13 cellular contexts compared by ENCODE assay signal in genomic region chr1:213103377-213104306, GRCh38. TPM values are rescaled to one million over a fixed set of nuclear protein-coding genes. Genes with fewer than 3 reads are reported as not detected.
DNase-seq lines count a peak whose midpoint lies in the region; ATAC-seq, FAIRE-seq and TF ChIP-seq lines count a peak whose summit lies in the region.
"Had no signal": no experiment of that assay in that cellular context is flagged by ENCODE, and none has a peak within 500 bp of the region (broad histone marks: within the 10 kb centered on the region; RNA-seq: fewer than 3 reads in every experiment).

No MANE protein-coding gene starts in this region.

- intact Hi-C loops in HepG2 (cut with micrococcal nuclease; ENCODE audit: unreplicated experiment) = no loop called here
- intact Hi-C loops in mammary epithelial cell (cut with micrococcal nuclease) = no loop called here

- H3K9me3 ChIP-seq in HEK293 (ENCODE audit: control insufficient read depth, insufficient read depth, low read depth, low read length) = no peaks in the 10 kb centered on the region
- no peaks in the 10 kb centered on the region for H3K9me3 ChIP-seq in HepG2 (ENCODE audit: low read length)
- peaks cover 3% of the 10 kb centered on the region for H3K9me3 ChIP-seq in mammary epithelial cell (replicated peaks; ENCODE audit: insufficient read depth, low read length)
- H3K9me3 ChIP-seq: body of pancreas had no signal

- H3K79me2 ChIP-seq in HepG2 (ENCODE audit: insufficient read depth, low read length) = no peaks in the 10 kb centered on the region
- no peaks in the 10 kb centered on the region for H3K79me2 ChIP-seq in mammary epithelial cell (ENCODE audit: insufficient read depth, low read length)

- H3K4me3 ChIP-seq in GM06990 (replicated peaks; ENCODE audit: low read depth, low read length) = no peak overlapping the region
- no peak overlapping the region for H3K4me3 ChIP-seq in HEK293 (ENCODE audit: low read depth, low read length)
- no peak overlapping the region for H3K4me3 ChIP-seq in HepG2 (replicated peaks in 1 of 3; ENCODE audit: insufficient read depth in 1 of 3, low read depth in 2 of 3, low read length in 3 of 3)
- H3K4me3 ChIP-seq in mammary epithelial cell (replicated peaks in 1 of 3; ENCODE audit: insufficient read depth in 1 of 3, low read depth in 2 of 3, low read length in 3 of 3) = no peak overlapping the region
- H3K4me3 ChIP-seq: body of pancreas had no signal

- DNase-seq in GM06990 (ENCODE audit: extremely low read depth, insufficient read length) = peak; percentile 63
- no peak for DNase-seq in HepG2 (ENCODE audit: low spot score)
- no peak for DNase-seq in mucosa of gallbladder (ENCODE audit: low spot score)
- no peak for DNase-seq in mammary epithelial cell
- DNase-seq in NAMALWA (ENCODE audit: low spot score) = no peak
- DNase-seq: body of pancreas, DMS153, NCI-H226, small intestine had no signal

- 96% methylated on average over 5 of the region's 5 CpGs for WGBS in HepG2 (ENCODE audit: low lambda C conversion rate)
- 94% methylated on average over 5 of the region's 5 CpGs for WGBS in mammary epithelial cell (ENCODE audit: low coverage, missing lambda C conversion rate)

- no peaks in the 10 kb centered on the region for H3K4me1 ChIP-seq in HEK293 (ENCODE audit: control insufficient read depth, insufficient read depth, low read length)
- no peaks in the 10 kb centered on the region for H3K4me1 ChIP-seq in HepG2 (ENCODE audit: insufficient read depth, low read length)
- no peaks in the 10 kb centered on the region for H3K4me1 ChIP-seq in mammary epithelial cell (ENCODE audit: insufficient read depth, low read length)
- H3K4me1 ChIP-seq: body of pancreas had no signal

- H3K36me3 ChIP-seq in GM06990 (ENCODE audit: control insufficient read depth, insufficient read depth, low read length) = no peaks in the 10 kb centered on the region; the same call in 1 of the 2 replicates
- H3K36me3 ChIP-seq in HEK293 (ENCODE audit: control insufficient read depth in 2 of 2, insufficient read depth in 1 of 2, low read length in 2 of 2) = peaks cover 3% of the 10 kb centered on the region in 2 experiments; a peak in 2 of 3 replicates
- H3K36me3 ChIP-seq in HepG2 (replicated peaks in 1 of 2; ENCODE audit: control insufficient read depth in 1 of 2, insufficient read depth in 2 of 2, low read length in 2 of 2) = peaks cover 0 to 9% of the 10 kb centered on the region in 2 experiments; a peak in 1 of 5 replicates
- H3K36me3 ChIP-seq in mammary epithelial cell (ENCODE audit: insufficient read depth, low read length) = peaks cover 2% of the 10 kb centered on the region

- in situ Hi-C loops in HepG2 (cut with HindIII; ENCODE audit: extremely low pct_ligation_motif_present, low pct_unique_long_range_greater_than_20kb) = no loop called here
- in situ Hi-C loops in mammary epithelial cell (cut with MboI; ENCODE audit: low sequenced_read_pairs in 2 of 2) = no loop called here

- dilution Hi-C loops in mammary epithelial cell (cut with HindIII; ENCODE audit: low sequenced_read_pairs) = no loop called here

- POLR2A ChIA-PET in HEK293 (lab: Yijun Ruan, JAX) (interaction anchor here (0.6 kb wide), 1 partner anchor 1003 kb away, joined by 3 read pairs; no protein-coding TSS in a partner anchor), HepG2 (lab: Yijun Ruan, JAX) (no interaction called here)

- no peak overlapping the region for H2AFZ ChIP-seq in HepG2 (ENCODE audit: low read length)
- no peak overlapping the region for H2AFZ ChIP-seq in mammary epithelial cell (ENCODE audit: low read depth, low read length)

- H3K4me2 ChIP-seq in HepG2 (ENCODE audit: low read depth, low read length) (no peak overlapping the region), mammary epithelial cell (ENCODE audit: insufficient read depth, low read depth, low read length) (no peak overlapping the region)

- H4K20me1 ChIP-seq in HepG2 (ENCODE audit: insufficient read depth, low read length) = no peaks in the 10 kb centered on the region
- H4K20me1 ChIP-seq in mammary epithelial cell (ENCODE audit: insufficient read depth, low read length) = no peaks in the 10 kb centered on the region

- H3K9ac ChIP-seq in HepG2 (ENCODE audit: insufficient read depth, low read depth, low read length) = no peak overlapping the region
- no peak overlapping the region for H3K9ac ChIP-seq in mammary epithelial cell (ENCODE audit: insufficient read depth, low read length)

- peak; percentile 68 for ATAC-seq in GM18868 (IDR thresholded peaks at IDR 0.05; ENCODE audit: unreplicated experiment)
- ATAC-seq in HG03565 (IDR thresholded peaks at IDR 0.05; ENCODE audit: unreplicated experiment) = peak; percentile 49
- no peak for ATAC-seq in HepG2
- ATAC-seq: body of pancreas, HCT116 had no signal

- no TSS peak for BruUV-seq in HepG2 (replicated peaks; lab: Mats Ljungman, UMichigan)
- no TSS peak for BruUV-seq in mammary epithelial cell (replicated peaks; lab: Mats Ljungman, UMichigan)

- H3K27ac ChIP-seq in HEK293 (ENCODE audit: extremely low read depth, low read depth, low read length) (no peak overlapping the region), HepG2 (ENCODE audit: extremely low read length, insufficient read depth, low read length) (no peak overlapping the region), mammary epithelial cell (ENCODE audit: insufficient read depth, low read depth, low read length) (no peak overlapping the region)
- H3K27ac ChIP-seq: body of pancreas had no signal

- no peak for TF ChIP-seq RAD21 in HepG2 (CRISPR knock-in tag; IDR thresholded peaks at IDR 0.05)

- TF ChIP-seq POLR2A in HepG2 (IDR thresholded peaks at IDR 0.05; ENCODE audit: insufficient read depth in 1 of 2, low read depth in 2 of 2, low read length in 2 of 2) = no peak

- TF ChIP-seq CTCF in GM06990 (IDR thresholded peaks at IDR 0.05; ENCODE audit: insufficient read depth, low read length, poor library complexity, severe bottlenecking) = no peak
- TF ChIP-seq CTCF in HEK293 (tag by site-specific recombination; IDR thresholded peaks at IDR 0.05) = no peak
- TF ChIP-seq CTCF in HepG2 (CRISPR knock-in tag; IDR thresholded peaks at IDR 0.05) = no peak
- TF ChIP-seq CTCF in mammary epithelial cell (conservative IDR thresholded peaks at IDR 0.05 in 1 of 2, IDR thresholded peaks at IDR 0.05 in 1 of 2; ENCODE audit: extremely low read depth in 1 of 2, insufficient read depth in 1 of 2, low read depth in 1 of 2, low read length in 2 of 2) = no peak

- FAIRE-seq in HepG2 (lab: Jason Lieb, UNC) = no peak
- FAIRE-seq: small intestine had no signal

- TF ChIP-seq EP300 in HepG2 (IDR thresholded peaks at IDR 0.05; ENCODE audit: low read depth in 2 of 2, low read length in 2 of 2) (no peak), HepG2 (CRISPR knock-in tag; IDR thresholded peaks at IDR 0.05; ENCODE audit: borderline replicate concordance) (no peak)

- CTCF ChIA-PET in HEK293 (lab: Yijun Ruan, JAX) = interaction anchor here (1.2 kb wide), 1 partner anchor 8 kb away, joined by 3 read pairs; no protein-coding TSS in a partner anchor
- CTCF ChIA-PET in HepG2 (lab: Yijun Ruan, JAX; ENCODE audit: low intra/inter-chr PET ratio, low total read pairs) = no interaction called here
- CTCF ChIA-PET in mammary epithelial cell (lab: Charles Lee; ENCODE audit: low non-redundant PET) = no interaction called here

- no peaks in the 10 kb centered on the region for H3K27me3 ChIP-seq in GM06990 (replicated peaks; ENCODE audit: control insufficient read depth, insufficient read depth, low read length)
- H3K27me3 ChIP-seq in HepG2 (ENCODE audit: control insufficient read depth in 1 of 2, insufficient read depth in 2 of 2, low read length in 2 of 2) = no peaks in the 10 kb centered on the region
- H3K27me3 ChIP-seq in mammary epithelial cell (ENCODE audit: insufficient read depth, low read length) = no peaks in the 10 kb centered on the region
- H3K27me3 ChIP-seq: body of pancreas had no signal

TF ChIP-seq in HEK293, 187 proteins besides CTCF, POLR2A, EP300 and RAD21 (continues in another document):
- TF ChIP-seq ZFP69B (tag by site-specific recombination; IDR thresholded peaks at IDR 0.05) (no peak), HOXA7 (CRISPR knock-in tag; IDR thresholded peaks at IDR 0.05; ENCODE audit: borderline replicate concordance) (no peak)

TF ChIP-seq in HepG2, 621 proteins besides CTCF, POLR2A, EP300 and RAD21 (continues in another document):
- TF ChIP-seq, protein P1, sequence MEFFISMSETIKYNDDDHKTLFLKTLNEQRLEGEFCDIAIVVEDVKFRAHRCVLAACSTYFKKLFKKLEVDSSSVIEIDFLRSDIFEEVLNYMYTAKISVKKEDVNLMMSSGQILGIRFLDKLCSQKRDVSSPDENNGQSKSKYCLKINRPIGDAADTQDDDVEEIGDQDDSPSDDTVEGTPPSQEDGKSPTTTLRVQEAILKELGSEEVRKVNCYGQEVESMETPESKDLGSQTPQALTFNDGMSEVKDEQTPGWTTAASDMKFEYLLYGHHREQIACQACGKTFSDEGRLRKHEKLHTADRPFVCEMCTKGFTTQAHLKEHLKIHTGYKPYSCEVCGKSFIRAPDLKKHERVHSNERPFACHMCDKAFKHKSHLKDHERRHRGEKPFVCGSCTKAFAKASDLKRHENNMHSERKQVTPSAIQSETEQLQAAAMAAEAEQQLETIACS (CRISPR knock-in tag; IDR thresholded peaks at IDR 0.05) = no peak

RNA-seq across cellular contexts. Expression of gene RPS6KC1, which starts 52.6 kb away (rescaled TPM):
- 25.2 and 30.6 TPM in 2 replicates for total RNA-seq in HepG2 (2016; rRNA removed; fragmentation: Illumina TruSeq; extraction: Trizol)
- total RNA-seq in HepG2 (2016; cell fraction: cytosol; rRNA removed; fragmentation: Illumina TruSeq; extraction: Trizol; ENCODE audit: low read depth) = 39.4 and 53.1 TPM in 2 replicates
- 24.8 and 28.9 TPM in 2 replicates for total RNA-seq in HepG2 (2016; cell fraction: insoluble cytoplasmic fraction; rRNA removed; fragmentation: Illumina TruSeq; extraction: Trizol)
- total RNA-seq in HepG2 (2016; cell fraction: membrane; rRNA removed; fragmentation: Illumina TruSeq; extraction: Trizol) = 18.5 and 21.9 TPM in 2 replicates
- total RNA-seq in HepG2 (2016; cell fraction: nucleus; rRNA removed; fragmentation: Illumina TruSeq; extraction: Trizol) = 38.8 TPM in 2 replicates
- 11.0 and 11.9 TPM in 2 replicates for polyA plus RNA-seq in HepG2 (2011; rRNA removed)
- polyA plus RNA-seq in HepG2 (2011; cell fraction: cytosol; rRNA removed) = 3.5 and 6.8 TPM in 2 replicates
- polyA plus RNA-seq in HepG2 (2011; cell fraction: nucleus; rRNA removed) = 15.1 and 26.2 TPM in 2 replicates
- polyA plus RNA-seq in HepG2 (2012) = 10.2 and 11.2 TPM in 2 replicates
- 1.5 and 1.6 TPM in 2 replicates for polyA plus RNA-seq in HepG2 (2016; cell fraction: cytosol; fragmentation: Illumina TruSeq; extraction: Trizol; ENCODE audit: low read depth)
- 18.1 and 19.9 TPM in 2 replicates for polyA plus RNA-seq in HepG2 (2016; cell fraction: insoluble cytoplasmic fraction; fragmentation: Illumina TruSeq; extraction: Trizol; ENCODE audit: low read depth)
- polyA plus RNA-seq in HepG2 (2016; cell fraction: membrane; fragmentation: Illumina TruSeq; extraction: Trizol; ENCODE audit: low read depth) = 5.5 and 6.1 TPM in 2 replicates
- polyA plus RNA-seq in HepG2 (2016; cell fraction: nucleus; fragmentation: Illumina TruSeq; extraction: Trizol; ENCODE audit: insufficient read depth, low read depth) = 17.8 and 19.0 TPM in 2 replicates
- 9.5 TPM in 2 replicates for polyA minus RNA-seq in HepG2 (2011; rRNA and poly(A)+ RNA removed; ENCODE audit: low replicate concordance)
- 10.9 and 15.5 TPM in 2 replicates for polyA minus RNA-seq in HepG2 (2011; cell fraction: cytosol; rRNA and poly(A)+ RNA removed)
- polyA minus RNA-seq in HepG2 (2011; cell fraction: nucleus; rRNA and poly(A)+ RNA removed) = 102 and 106 TPM in 2 replicates
- total RNA-seq in mucosa of gallbladder = 16.1 TPM
- total RNA-seq in mammary epithelial cell = 10 to 100 TPM; 17.2 to 23.8 TPM
- 5.2 TPM for polyA plus RNA-seq in mammary epithelial cell
- 17.5 TPM for polyA minus RNA-seq in mammary epithelial cell
